In the genomic region with DNA sequence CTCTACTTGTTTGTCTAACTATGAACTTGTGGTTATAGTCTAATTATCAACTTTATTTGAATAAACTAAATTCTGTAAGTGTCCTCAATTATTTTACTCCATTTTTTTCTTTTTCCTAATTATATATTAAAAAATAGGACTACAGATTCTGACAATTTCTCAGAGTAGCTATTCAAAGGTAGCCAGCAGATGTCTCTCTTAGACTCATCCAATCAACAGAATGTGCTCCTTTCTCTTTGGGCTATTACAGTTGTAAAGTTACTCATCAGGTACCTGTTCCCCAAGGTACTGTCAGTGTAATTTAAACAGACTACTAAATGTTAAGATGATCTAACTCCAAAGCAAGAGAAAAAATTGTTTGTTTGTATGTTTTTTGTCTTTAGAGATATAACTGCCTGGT, we compare ENCODE assay signal across 11 cellular contexts.
DNase-seq lines count a peak whose midpoint lies in the region; ATAC-seq and TF ChIP-seq lines count a peak whose summit lies in the region.
"Had no signal": no experiment of that assay in that cellular context is flagged by ENCODE, and none has a peak within 500 bp of the region (broad histone marks: within the 10 kb centered on the region; RNA-seq: fewer than 3 reads in every experiment).

No MANE protein-coding gene starts in this region.

- no peak for TF ChIP-seq POLR2A in gastrocnemius medialis (IDR thresholded peaks at IDR 0.05)

- H3K27me3 ChIP-seq in H7 (ENCODE audit: control insufficient read depth, insufficient read depth, low read length): no peaks in the 10 kb centered on the region
- no peaks in the 10 kb centered on the region for H3K27me3 ChIP-seq in gastrocnemius medialis
- H3K27me3 ChIP-seq: dorsolateral prefrontal cortex had no signal

- POLR2A ChIA-PET in WTC11 (lab: Charles Lee): no interaction called here

- intact Hi-C loops in gastrocnemius medialis (cut with DNase I; ENCODE audit: low total_unique reads): no loop called here

- H3K4me3 ChIP-seq in H7 (ENCODE audit: insufficient read depth, low read depth, low read length): no peak overlapping the region
- no peak overlapping the region for H3K4me3 ChIP-seq in gastrocnemius medialis
- H3K4me3 ChIP-seq: dorsolateral prefrontal cortex had no signal

- no peak overlapping the region for H3K4me3 Mint-ChIP-seq in WTC11
- H3K4me3 Mint-ChIP-seq: activated T-cell treated with anti-CD3 and anti-CD28 coated beads, Interleukin-2, amount 50 U/mL, for 4 hours had no signal

- in situ Hi-C loops in gastrocnemius medialis (cut with MboI; ENCODE audit: low sequenced_read_pairs in 4 of 4): no loop called here

- TF ChIP-seq CTCF in WTC11 (IDR thresholded peaks at IDR 0.05): no peak
- no peak for TF ChIP-seq CTCF in gastrocnemius medialis (IDR thresholded peaks at IDR 0.05 in 4 of 5, conservative IDR thresholded peaks at IDR 0.05 in 1 of 5)

- no peaks in the 10 kb centered on the region for H3K36me3 ChIP-seq in H7 (replicated peaks; ENCODE audit: control insufficient read depth, insufficient read depth, low read length)
- H3K36me3 ChIP-seq in gastrocnemius medialis: no peaks in the 10 kb centered on the region

- H3K36me3 Mint-ChIP-seq in WTC11: no peaks in the 10 kb centered on the region

- CTCF ChIA-PET in WTC11 (lab: Charles Lee): interaction anchor here (0.6 kb wide), 1 partner anchor 570 kb away, joined by 3 read pairs; no protein-coding TSS in a partner anchor

- DNase-seq in AG08395 (ENCODE audit: low spot score): peak; percentile 17
- peak; percentile 1 for DNase-seq in H7
- no peak for DNase-seq in WTC11 (ENCODE audit: low spot score)
- peak; percentile 1 for DNase-seq in hepatic stellate cell (ENCODE audit: low spot score)
- DNase-seq in gastrocnemius medialis: no peak
- no peak for DNase-seq in 8988T
- DNase-seq: activated T-cell treated with anti-CD3 and anti-CD28 coated beads, Interleukin-2, amount 50 U/mL, for 4 hours; DMS79 treated with DMSO at 0.1 percent for 48 hours; dorsolateral prefrontal cortex had no signal

- ATAC-seq in WTC11 (peak; percentile 88), HG02678 (IDR thresholded peaks at IDR 0.05; ENCODE audit: unreplicated experiment) (no peak), GM19324 (IDR thresholded peaks at IDR 0.05; ENCODE audit: low FRiP score, unreplicated experiment) (no peak), gastrocnemius medialis (no peak)
- ATAC-seq: activated T-cell treated with anti-CD3 and anti-CD28 coated beads, Interleukin-2, amount 50 U/mL, for 4 hours had no signal

- no peaks in the 10 kb centered on the region for H3K4me1 ChIP-seq in gastrocnemius medialis

- H3K27ac ChIP-seq in gastrocnemius medialis: no peak overlapping the region
- H3K27ac ChIP-seq: dorsolateral prefrontal cortex had no signal

- H3K4me1 Mint-ChIP-seq in WTC11: peaks cover 3% of the 10 kb centered on the region

- peaks cover 8% of the 10 kb centered on the region for H3K9me3 Mint-ChIP-seq in WTC11

- H3K27ac Mint-ChIP-seq in WTC11: no peak overlapping the region

- H3K27me3 Mint-ChIP-seq in WTC11 (ENCODE audit: low read depth): no peaks in the 10 kb centered on the region

- H3K9me3 ChIP-seq in gastrocnemius medialis: no peaks in the 10 kb centered on the region

TF ChIP-seq in WTC11, 78 proteins besides CTCF, POLR2A, EP300 and RAD21:
- TF ChIP-seq TCF7 (CRISPR knock-in tag; IDR thresholded peaks at IDR 0.05; ENCODE audit: low read depth): no peak
- TF ChIP-seq SOX15 (CRISPR knock-in tag; IDR thresholded peaks at IDR 0.05): no peak
- TF ChIP-seq ZNF138 (CRISPR knock-in tag; conservative IDR thresholded peaks at IDR 0.05): no peak

Comparison
In these comparisons a context has a peak if more than half of its experiments do, and no peak if none do; other contexts are left out.
1. DNase-seq: peak in AG08395 (single experiment), H7 (single experiment) and hepatic stellate cell (single experiment); none in WTC11 (single experiment), gastrocnemius medialis (0 of 2) and 8988T (single experiment).